In genomic region chr7:76300210-76300731, GRCh38 we compare ENCODE assay signal across 10 cellular contexts. TPM values are rescaled to one million over a fixed set of nuclear protein-coding genes. Genes with fewer than 3 reads are reported as not detected.
DNase-seq lines count a peak whose midpoint lies in the region; ATAC-seq and TF ChIP-seq lines count a peak whose summit lies in the region.
"Had no signal": no experiment of that assay in that cellular context is flagged by ENCODE, and none has a peak within 500 bp of the region (broad histone marks: within the 10 kb centered on the region; RNA-seq: fewer than 3 reads in every experiment).

No MANE protein-coding gene starts in this region.

- H3K9me3 ChIP-seq in Panc1 (ENCODE audit: control insufficient read depth, insufficient read depth, low read depth, low read length) (no peaks in the 10 kb centered on the region), trophoblast cell (ENCODE audit: insufficient read depth, low read depth, low read length) (no peaks in the 10 kb centered on the region)

- TF ChIP-seq CTCF in Panc1 (IDR thresholded peaks at IDR 0.05) (no peak), epithelial cell of proximal tubule (conservative IDR thresholded peaks at IDR 0.05; ENCODE audit: low read depth, low read length) (no peak)

- no peaks in the 10 kb centered on the region for H3K27me3 ChIP-seq in Panc1 (ENCODE audit: control insufficient read depth, insufficient read depth, low read length)
- H3K27me3 ChIP-seq in trophoblast cell (ENCODE audit: insufficient read depth, low read length) = no peaks in the 10 kb centered on the region

- in situ Hi-C loops in Panc1 (cut with HindIII; ENCODE audit: low pct_unique_long_range_greater_than_20kb, low sequenced_read_pairs) = no loop called here

- no peak overlapping the region for H3K4ac ChIP-seq in trophoblast cell (ENCODE audit: low read depth, low read length)

- H3K27ac ChIP-seq in Panc1 (ENCODE audit: low read length) (peak overlapping the region; percentile 11; the same call in 1 of the 2 replicates), trophoblast cell (ENCODE audit: low read depth, low read length) (peak overlapping the region; percentile 48)

- H3K36me3 ChIP-seq in Panc1 (ENCODE audit: control insufficient read depth, insufficient read depth, low read length) = peaks cover 4% of the 10 kb centered on the region; the same call in 1 of the 2 replicates
- peaks cover 8 to 10% of the 10 kb centered on the region in 2 experiments for H3K36me3 ChIP-seq in trophoblast cell (ENCODE audit: control insufficient read depth in 1 of 2, insufficient read depth in 2 of 2, low read length in 2 of 2)

- no CpG with 5 or more reads among the region's 7 CpGs for WGBS in trophoblast cell (ENCODE audit: extremely low coverage, insufficient coverage, insufficient read length)

- H2BK120ac ChIP-seq in trophoblast cell (ENCODE audit: insufficient read depth, low read length, poor library complexity) = no peak overlapping the region

- no peak overlapping the region for H3K23ac ChIP-seq in trophoblast cell (ENCODE audit: low read length)

- peak overlapping the region; percentile 88 for H2BK12ac ChIP-seq in trophoblast cell (ENCODE audit: low read length)

- CTCF ChIA-PET in Panc1 (lab: Charles Lee) = no interaction called here

- POLR2A ChIA-PET in Panc1 (lab: Charles Lee) = no interaction called here

- H3K4me3 ChIP-seq in Panc1 (ENCODE audit: low read depth in 2 of 2, low read length in 2 of 2) (no peak overlapping the region), epithelial cell of proximal tubule (ENCODE audit: low read depth, low read length) (no peak overlapping the region), trophoblast cell (ENCODE audit: low read depth, low read length) (no peak overlapping the region)

- no TSS peak for BruUV-seq in Panc1 (replicated peaks; lab: Mats Ljungman, UMichigan)

- no peak overlapping the region for H3K18ac ChIP-seq in trophoblast cell (ENCODE audit: low read length)

- H3K79me2 ChIP-seq in trophoblast cell (ENCODE audit: control insufficient read depth, insufficient read depth, low read length, poor library complexity) = peaks cover 7% of the 10 kb centered on the region

- no peak overlapping the region for H4K12ac ChIP-seq in trophoblast cell (ENCODE audit: low read depth, low read length)

- H4K91ac ChIP-seq in trophoblast cell (ENCODE audit: low read depth, low read length) = peak overlapping the region; percentile 53

- H2AK5ac ChIP-seq in trophoblast cell (ENCODE audit: low read length) = no peak overlapping the region

- no peak overlapping the region for H3K4me2 ChIP-seq in trophoblast cell (ENCODE audit: low read length)

- DNase-seq in EH (ENCODE audit: low read depth) (peak; percentile 81), Panc1 (ENCODE audit: low read depth, low spot score) (peak; percentile 76), epithelial cell of proximal tubule (ENCODE audit: low read depth) (peak; percentile 92), trophoblast cell (peak; percentile 84 to 96)
- DNase-seq in activated T-cell treated with anti-CD3 and anti-CD28 coated beads, Interleukin-2, amount 50 U/mL, for 48 hours = no peak
- DNase-seq in NK-92 treated with Interleukin-12 subunit alpha and Interleukin-12 subunit beta, amount 100 ng/mL, for 24 hours (lab: John Stamatoyannopoulos, UW) = no peak
- no peak for DNase-seq in central memory CD4-positive, alpha-beta T cell
- DNase-seq: NCI-H1092 treated with DMSO at 0.1 percent for 48 hours had no signal

- no peak overlapping the region for H3K14ac ChIP-seq in trophoblast cell (ENCODE audit: low read length)

- intact Hi-C loops in Panc1 (cut with micrococcal nuclease; ENCODE audit: unreplicated experiment) = no loop called here

- H2BK5ac ChIP-seq in trophoblast cell (ENCODE audit: low read depth, low read length, poor library complexity) = no peak overlapping the region

- no peak overlapping the region for H2AFZ ChIP-seq in trophoblast cell (ENCODE audit: insufficient read depth, low read length, poor library complexity)

- H3K4me1 ChIP-seq in Panc1 (ENCODE audit: control insufficient read depth, insufficient read depth, low read length) (peaks cover 22% of the 10 kb centered on the region), trophoblast cell (ENCODE audit: control insufficient read depth in 1 of 2, insufficient read depth in 2 of 2, low read length in 2 of 2) (peaks cover 12 to 26% of the 10 kb centered on the region in 2 experiments)

- peak overlapping the region; percentile 3 for H4K8ac ChIP-seq in trophoblast cell (ENCODE audit: low read depth, low read length)

- H3K79me1 ChIP-seq in trophoblast cell (ENCODE audit: low read length) = peaks cover 34% of the 10 kb centered on the region

- ATAC-seq in Panc1 = no peak
- ATAC-seq in GM18519 (IDR thresholded peaks at IDR 0.05; ENCODE audit: low FRiP score, unreplicated experiment) = no peak
- ATAC-seq: natural killer cell treated with Interleukin-12 subunit alpha and Interleukin-12 subunit beta and Interleukin-15 and Interleukin-18, amount 100 ng/mL, for 72 hours had no signal

- H3K9ac ChIP-seq in trophoblast cell (ENCODE audit: low read length) = no peak overlapping the region

RNA-seq across cellular contexts. Expression of gene HSPB1, which starts 2.2 kb away (rescaled TPM):
- total RNA-seq in Panc1 (2021; ENCODE audit: unreplicated experiment) (422 TPM), epithelial cell of proximal tubule (199 and 435 TPM in 2 replicates)
- 1,072 TPM for polyA plus RNA-seq in Panc1 (2012; ENCODE audit: insufficient read length)
- 1,533 and 1,664 TPM in 2 replicates for polyA plus RNA-seq in trophoblast cell (2013)

RNA-seq across cellular contexts. Expression of gene YWHAG, which starts 58.5 kb away (rescaled TPM):
- total RNA-seq in Panc1 (2021; ENCODE audit: unreplicated experiment) (210 TPM), epithelial cell of proximal tubule (71.4 and 74.7 TPM in 2 replicates)
- polyA plus RNA-seq in Panc1 (2012; ENCODE audit: insufficient read length) = 172 TPM
- polyA plus RNA-seq in trophoblast cell (2013) = 95.3 and 99.5 TPM in 2 replicates

Comparison
In these comparisons a context has a peak if more than half of its experiments do, and no peak if none do; other contexts are left out.
1. DNase-seq: peak in EH (single experiment), Panc1 (single experiment), epithelial cell of proximal tubule (single experiment) and trophoblast cell (2 of 2); none in activated T-cell treated with anti-CD3 and anti-CD28 coated beads, Interleukin-2, amount 50 U/mL, for 48 hours (0 of 2), NK-92 treated with Interleukin-12 subunit alpha and Interleukin-12 subunit beta, amount 100 ng/mL, for 24 hours (single experiment) and central memory CD4-positive, alpha-beta T cell (single experiment).